ENCODE assay signal across 32 cellular contexts in the genomic region with DNA sequence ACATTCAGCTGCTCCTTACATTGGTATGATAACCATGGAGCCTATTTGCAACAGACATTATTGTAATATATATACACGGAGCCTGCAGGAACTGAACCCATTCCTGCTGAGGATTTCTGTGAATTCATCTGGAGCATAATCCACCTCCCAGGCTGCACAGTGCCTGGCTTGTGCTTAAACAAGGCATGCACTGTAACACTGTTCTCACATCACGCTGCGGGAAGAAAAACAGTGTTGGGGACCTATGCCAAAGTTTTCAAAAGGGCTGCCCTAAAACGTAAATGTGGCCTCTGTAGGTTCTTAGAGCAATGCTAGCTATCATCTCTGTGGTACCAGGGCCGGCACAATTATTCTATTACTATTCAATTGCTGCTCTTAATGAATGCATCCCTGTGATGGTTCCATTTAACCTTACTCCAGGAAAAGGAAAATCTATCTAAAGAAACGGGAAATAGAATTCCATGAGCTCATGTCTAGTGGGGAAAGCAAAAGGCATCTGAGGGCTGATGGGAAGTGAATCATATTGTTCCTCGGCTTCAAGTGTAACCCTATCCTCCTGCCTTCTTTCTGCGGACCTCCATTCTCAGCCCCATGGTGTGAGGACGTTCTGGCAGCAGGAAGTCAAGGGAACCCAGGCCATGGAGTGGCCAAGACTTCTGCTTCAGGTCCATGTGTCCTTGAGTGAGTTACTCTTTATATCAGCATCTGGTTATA.
"Had no signal": no experiment of that assay in that cellular context is flagged by ENCODE, and none has a peak within 500 bp of the region (broad histone marks: within the 10 kb centered on the region; RNA-seq: fewer than 3 reads in every experiment).

No MANE protein-coding gene starts in this region.

- H3K27ac ChIP-seq: cardiac muscle cell, epithelial cell of prostate, gastrocnemius medialis, pancreas, psoas muscle, sigmoid colon, upper lobe of right lung had no signal

- H3K4me1 Mint-ChIP-seq: activated naive CD8-positive, alpha-beta T cell treated with anti-CD3 and anti-CD28 coated beads, Interleukin-2, amount 50 U/mL, for 24 hours; naive thymus-derived CD4-positive, alpha-beta T cell; stimulated activated memory B cell treated with anti-CD40 and anti-IgM and Interleukin-4, amounts not matched to agents 10 μg/mL and 1 μg/mL and 100 μg/mL, for 72 hours; stimulated activated naive CD8-positive, alpha-beta T cell treated with anti-CD3 and anti-CD28 coated beads, Interleukin-15, amount 100 ng/mL, for 72 hours; T-helper 17 cell had no signal

- H3K27ac Mint-ChIP-seq: activated naive CD8-positive, alpha-beta T cell treated with anti-CD3 and anti-CD28 coated beads, Interleukin-2, amount 50 U/mL, for 24 hours; activated T-helper 1 cell treated with anti-CD3 and anti-CD28 coated beads, Interleukin-12 subunit alpha, Interleukin-12 subunit beta, Interleukin-2, Interleukin-4 antibody, amounts not matched to agents 30 ng/mL and 10 ng/mL and 1 ng/mL, durations not matched to agents 14 hours and 24 hours and 36 hours; endodermal cell; mesothelial cell of epicardium; naive thymus-derived CD4-positive, alpha-beta T cell; stimulated activated memory B cell treated with anti-CD40 and anti-IgM and Interleukin-4, amounts not matched to agents 10 μg/mL and 1 μg/mL and 100 μg/mL, for 72 hours; stimulated activated naive CD8-positive, alpha-beta T cell treated with anti-CD3 and anti-CD28 coated beads, Interleukin-15, amount 100 ng/mL, for 72 hours; T-helper 17 cell; WTC11 had no signal

- H3K36me3 ChIP-seq: cardiac muscle cell, gastrocnemius medialis, pancreas, sigmoid colon, upper lobe of right lung had no signal

- H3K4me3 Mint-ChIP-seq: activated naive CD8-positive, alpha-beta T cell treated with anti-CD3 and anti-CD28 coated beads, Interleukin-2, amount 50 U/mL, for 24 hours; activated T-helper 1 cell treated with anti-CD3 and anti-CD28 coated beads, Interleukin-12 subunit alpha, Interleukin-12 subunit beta, Interleukin-2, Interleukin-4 antibody, amounts not matched to agents 30 ng/mL and 10 ng/mL and 1 ng/mL, durations not matched to agents 14 hours and 24 hours and 36 hours; endodermal cell; mesothelial cell of epicardium; naive thymus-derived CD4-positive, alpha-beta T cell; stimulated activated memory B cell treated with anti-CD40 and anti-IgM and Interleukin-4, amounts not matched to agents 10 μg/mL and 1 μg/mL and 100 μg/mL, for 72 hours; stimulated activated naive CD8-positive, alpha-beta T cell treated with anti-CD3 and anti-CD28 coated beads, Interleukin-15, amount 100 ng/mL, for 72 hours; T-helper 17 cell; WTC11 had no signal

- ATAC-seq: activated naive CD8-positive, alpha-beta T cell treated with anti-CD3 and anti-CD28 coated beads, Interleukin-2, amount 50 U/mL, for 24 hours; gastrocnemius medialis; left cardiac atrium; left ventricle myocardium superior; naive thymus-derived CD4-positive, alpha-beta T cell; pancreas; psoas muscle; SK-N-SH treated with all-trans-retinoic acid at 6 μM for 48 hours; stimulated activated memory B cell treated with anti-CD40 and anti-IgM and Interleukin-4, amounts not matched to agents 10 μg/mL and 1 μg/mL and 100 μg/mL, for 72 hours; stimulated activated naive CD8-positive, alpha-beta T cell treated with anti-CD3 and anti-CD28 coated beads, Interleukin-15, amount 100 ng/mL, for 72 hours; T-helper 17 cell; upper lobe of right lung; WTC11 had no signal

- H3K9me3 Mint-ChIP-seq: activated naive CD8-positive, alpha-beta T cell treated with anti-CD3 and anti-CD28 coated beads, Interleukin-2, amount 50 U/mL, for 24 hours; activated T-helper 1 cell treated with anti-CD3 and anti-CD28 coated beads, Interleukin-12 subunit alpha, Interleukin-12 subunit beta, Interleukin-2, Interleukin-4 antibody, amounts not matched to agents 30 ng/mL and 10 ng/mL and 1 ng/mL, durations not matched to agents 14 hours and 24 hours and 36 hours; endodermal cell; mesothelial cell of epicardium; stimulated activated memory B cell treated with anti-CD40 and anti-IgM and Interleukin-4, amounts not matched to agents 10 μg/mL and 1 μg/mL and 100 μg/mL, for 72 hours; stimulated activated naive CD8-positive, alpha-beta T cell treated with anti-CD3 and anti-CD28 coated beads, Interleukin-15, amount 100 ng/mL, for 72 hours; WTC11 had no signal

- H3K4me3 ChIP-seq: cardiac muscle cell, gastrocnemius medialis, pancreas, psoas muscle, sigmoid colon, upper lobe of right lung had no signal

- H3K36me3 Mint-ChIP-seq: mesothelial cell of epicardium; naive thymus-derived CD4-positive, alpha-beta T cell; stimulated activated memory B cell treated with anti-CD40 and anti-IgM and Interleukin-4, amounts not matched to agents 10 μg/mL and 1 μg/mL and 100 μg/mL, for 72 hours; WTC11 had no signal

- H3K27me3 ChIP-seq: cardiac muscle cell, gastrocnemius medialis, pancreas, upper lobe of right lung had no signal

- H3K9me3 ChIP-seq: gastrocnemius medialis, pancreas, psoas muscle, sigmoid colon, upper lobe of right lung had no signal

- FAIRE-seq: keratinocyte, pancreas, small intestine had no signal

- DNase-seq: activated CD4-positive, alpha-beta T cell treated with anti-CD3 and anti-CD28 coated beads for 4 hours; activated CD4-positive, alpha-beta T cell treated with anti-CD3 and anti-CD28 coated beads, Interleukin-2, amount 50 U/mL, for 48 hours; activated CD8-positive, alpha-beta memory T cell treated with anti-CD3 and anti-CD28 coated beads for 24 hours; activated effector memory CD4-positive, alpha-beta T cell treated with anti-CD3 and anti-CD28 coated beads, Interleukin-2, amount 50 U/mL, for 16 hours; activated naive CD4-positive, alpha-beta T cell treated with anti-CD3 and anti-CD28 coated beads, Interleukin-2, amount 50 U/mL, for 16 hours; activated naive CD8-positive, alpha-beta T cell treated with anti-CD3 and anti-CD28 coated beads, Interleukin-2, amount 50 U/mL, for 24 hours; cerebellar nuclear complex; cortex of kidney; endodermal cell; gastrocnemius medialis; hippocampal formation; left cardiac atrium; left ventricle myocardium superior; mammary epithelial cell; naive thymus-derived CD4-positive, alpha-beta T cell; pancreas; psoas muscle; sigmoid colon; small intestine; stimulated activated CD4-positive, alpha-beta T cell treated with anti-CD3 and anti-CD28 coated beads, Interleukin-4, amount 100 ng/mL, for 4 hours; stimulated activated CD8-positive, alpha-beta memory T cell treated with anti-CD3 and anti-CD28 coated beads, Interleukin-4, amount 100 ng/mL, for 48 hours; stimulated activated naive CD8-positive, alpha-beta T cell treated with anti-CD3 and anti-CD28 coated beads, Interleukin-15, amount 100 ng/mL, for 72 hours; T-helper 17 cell; upper lobe of right lung had no signal
